In genomic region chr2:16525265-16525887, GRCh38 we compare ENCODE assay signal across 9 cellular contexts.
DNase-seq lines count a peak whose midpoint lies in the region; ATAC-seq and TF ChIP-seq lines count a peak whose summit lies in the region.
"Had no signal": no experiment of that assay in that cellular context is flagged by ENCODE, and none has a peak within 500 bp of the region (broad histone marks: within the 10 kb centered on the region; RNA-seq: fewer than 3 reads in every experiment).

No MANE protein-coding gene starts in this region.

- H3K36me3 Mint-ChIP-seq in activated CD8-positive, alpha-beta T cell treated with anti-CD3 and anti-CD28 coated beads for 36 hours (ENCODE audit: low read depth), result no peaks in the 10 kb centered on the region

- no peak overlapping the region for H2BK5ac ChIP-seq in mesendoderm (ENCODE audit: low read length)

- H3K27ac Mint-ChIP-seq in activated CD8-positive, alpha-beta T cell treated with anti-CD3 and anti-CD28 coated beads for 36 hours, result no peak overlapping the region

- H3K79me1 ChIP-seq in mesendoderm (ENCODE audit: low read length), result no peaks in the 10 kb centered on the region

- H3K4me1 Mint-ChIP-seq in activated CD8-positive, alpha-beta T cell treated with anti-CD3 and anti-CD28 coated beads for 36 hours (ENCODE audit: low read depth), result no peaks in the 10 kb centered on the region

- H3K27me3 ChIP-seq in mesendoderm (ENCODE audit: insufficient read depth, low read length, poor library complexity), result no peaks in the 10 kb centered on the region
- H3K27me3 ChIP-seq: BLaER1 treated with 17β-estradiol and CSF1 and Interleukin-3, amounts not matched to agents 10 nM and 100 nM had no signal

- H3K4me1 ChIP-seq in mesendoderm (ENCODE audit: control insufficient read depth, low read depth, low read length), result no peaks in the 10 kb centered on the region
- H3K4me1 ChIP-seq: BLaER1 treated with 17β-estradiol and CSF1 and Interleukin-3, amounts not matched to agents 10 nM and 100 nM had no signal

- no peak overlapping the region for H4K8ac ChIP-seq in mesendoderm (ENCODE audit: low read depth, low read length)

- no peak overlapping the region for H2BK120ac ChIP-seq in mesendoderm (ENCODE audit: low read depth, low read length)

- no peak overlapping the region for H3K27ac ChIP-seq in mesendoderm (ENCODE audit: low read depth, low read length)
- H3K27ac ChIP-seq: BLaER1 treated with 17β-estradiol and CSF1 and Interleukin-3, amounts not matched to agents 10 nM and 100 nM had no signal

- POLR2A ChIA-PET in activated CD8-positive, alpha-beta T cell treated with anti-CD3 and anti-CD28 coated beads for 36 hours (lab: Charles Lee), result no interaction called here

- H3K36me3 ChIP-seq in mesendoderm (ENCODE audit: control insufficient read depth, insufficient read depth, low read length), result no peaks in the 10 kb centered on the region
- H3K36me3 ChIP-seq: BLaER1 treated with 17β-estradiol and CSF1 and Interleukin-3, amounts not matched to agents 10 nM and 100 nM had no signal

- no peak overlapping the region for H3K4me2 ChIP-seq in mesendoderm (ENCODE audit: low read length)
- H3K4me2 ChIP-seq: BLaER1 treated with 17β-estradiol and CSF1 and Interleukin-3, amounts not matched to agents 10 nM and 100 nM had no signal

- H3K9me3 Mint-ChIP-seq in activated CD8-positive, alpha-beta T cell treated with anti-CD3 and anti-CD28 coated beads for 36 hours, result no peaks in the 10 kb centered on the region

- no peak overlapping the region for H3K4me3 Mint-ChIP-seq in activated CD8-positive, alpha-beta T cell treated with anti-CD3 and anti-CD28 coated beads for 36 hours

- H3K18ac ChIP-seq in mesendoderm (ENCODE audit: low read length), result no peak overlapping the region

- in situ Hi-C loops in KBM-7 (cut with MboI; ENCODE audit: low pct_unique_long_range_greater_than_20kb, low sequenced_read_pairs), result no loop called here

- no peak for ATAC-seq in activated CD8-positive, alpha-beta T cell treated with anti-CD3 and anti-CD28 coated beads for 36 hours
- no peak for ATAC-seq in HG03460 (IDR thresholded peaks at IDR 0.05; ENCODE audit: unreplicated experiment)

- H3K56ac ChIP-seq in mesendoderm (ENCODE audit: low read length), result no peak overlapping the region

- no peak overlapping the region for H2AK5ac ChIP-seq in mesendoderm (ENCODE audit: low read length)

- no peak overlapping the region for H2BK15ac ChIP-seq in mesendoderm (replicated peaks; ENCODE audit: low read depth)

- peaks cover 6% of the 10 kb centered on the region for H3K27me3 Mint-ChIP-seq in activated CD8-positive, alpha-beta T cell treated with anti-CD3 and anti-CD28 coated beads for 36 hours

- H4K5ac ChIP-seq in mesendoderm (ENCODE audit: low read length), result no peak overlapping the region

- intact Hi-C loops in activated CD8-positive, alpha-beta T cell treated with anti-CD3 and anti-CD28 coated beads for 36 hours (cut with micrococcal nuclease), result loop anchor here (10.0 kb wide), 1 partner anchor 79 kb away; no protein-coding TSS in a partner anchor

- CTCF ChIA-PET in activated CD8-positive, alpha-beta T cell treated with anti-CD3 and anti-CD28 coated beads for 36 hours (lab: Charles Lee), result interaction anchor here (0.8 to 1.9 kb wide), 5 partner anchors 9 to 231 kb away, joined by 3 to 8 read pairs (median 4); no protein-coding TSS in a partner anchor

- H3K79me2 ChIP-seq in mesendoderm (ENCODE audit: control insufficient read depth, insufficient read depth, low read length), result no peaks in the 10 kb centered on the region

- H3K23ac ChIP-seq in mesendoderm (ENCODE audit: low read length), result no peak overlapping the region

- no peak overlapping the region for H3K4ac ChIP-seq in mesendoderm (ENCODE audit: low read depth, low read length)

- H3K9ac ChIP-seq in mesendoderm (ENCODE audit: low read length), result no peak overlapping the region
- H3K9ac ChIP-seq: BLaER1 treated with 17β-estradiol and CSF1 and Interleukin-3, amounts not matched to agents 10 nM and 100 nM had no signal

- DNase-seq in NCI-H345 (lab: John Stamatoyannopoulos, UW) (peak; percentile 7), NCI-H345 treated with DMSO at 0.1 percent for 48 hours (lab: John Stamatoyannopoulos, UW; ENCODE audit: unreplicated experiment) (no peak), KBM-7 (peak; percentile 73), mesendoderm (peak; percentile 70), COR-L47 (lab: John Stamatoyannopoulos, UW) (no peak), NCI-H2029 treated with DMSO at 0.1 percent for 48 hours (lab: John Stamatoyannopoulos, UW) (no peak)
- DNase-seq in activated CD8-positive, alpha-beta T cell treated with anti-CD3 and anti-CD28 coated beads for 36 hours, result peak; percentile 38

- peak; percentile 67 for TF ChIP-seq CTCF in activated CD8-positive, alpha-beta T cell treated with anti-CD3 and anti-CD28 coated beads for 36 hours (IDR thresholded peaks at IDR 0.05)

- H3K4me3 ChIP-seq in mesendoderm (ENCODE audit: low read length), result no peak overlapping the region
- H3K4me3 ChIP-seq: BLaER1 treated with 17β-estradiol and CSF1 and Interleukin-3, amounts not matched to agents 10 nM and 100 nM had no signal

- 100% methylated on average over 4 of the region's 15 CpGs for WGBS in mesendoderm (ENCODE audit: extremely low coverage, insufficient coverage, low lambda C conversion rate)

Comparison
In these comparisons a context has a peak if more than half of its experiments do, and no peak if none do; other contexts are left out.
1. DNase-seq: peak in NCI-H345 (single experiment), KBM-7 (single experiment), activated CD8-positive, alpha-beta T cell treated with anti-CD3 and anti-CD28 coated beads for 36 hours (single experiment) and mesendoderm (single experiment); none in NCI-H345 treated with DMSO at 0.1 percent for 48 hours (single experiment), COR-L47 (single experiment) and NCI-H2029 treated with DMSO at 0.1 percent for 48 hours (single experiment).